ENCODE assay signal across 14 cellular contexts in the genomic region with DNA sequence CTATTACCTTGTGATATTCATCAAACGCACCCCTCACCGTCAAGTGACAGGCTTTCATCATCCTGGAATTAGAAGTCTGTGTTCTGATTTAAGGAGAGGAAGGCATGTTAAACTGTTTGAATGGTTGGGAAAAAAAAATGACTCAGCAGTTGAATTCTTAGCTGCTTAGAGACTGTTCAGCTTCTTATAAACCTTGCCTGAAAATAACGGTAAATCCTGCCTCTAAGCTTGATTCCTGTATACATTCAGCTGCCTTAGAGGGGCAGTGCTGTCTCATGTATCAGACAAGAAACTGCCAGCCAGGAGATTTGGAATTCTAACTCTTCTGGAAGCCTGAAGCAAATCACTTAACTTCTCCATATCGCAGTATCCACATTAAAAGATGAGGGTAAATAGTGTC.
A peak's percentile ranks its signal among the peaks of the same experiment; 100 is the strongest.
DNase-seq lines count a peak whose midpoint lies in the region; ATAC-seq and TF ChIP-seq lines count a peak whose summit lies in the region.
"Had no signal": no experiment of that assay in that cellular context is flagged by ENCODE, and none has a peak within 500 bp of the region (broad histone marks: within the 10 kb centered on the region; RNA-seq: fewer than 3 reads in every experiment).

No MANE protein-coding gene starts in this region.

- H3K4me1 Mint-ChIP-seq in H9 (no peaks in the 10 kb centered on the region), neural progenitor cell (no peaks in the 10 kb centered on the region)
- no peaks in the 10 kb centered on the region for H3K4me1 Mint-ChIP-seq in activated CD4-positive, alpha-beta memory T cell treated with anti-CD3 and anti-CD28 coated beads, Interleukin-2, amount 10 ng/mL, durations not matched to agents 7 days and 5 days
- no peaks in the 10 kb centered on the region for H3K4me1 Mint-ChIP-seq in activated T-cell treated with anti-CD3 and anti-CD28 coated beads, Interleukin-2, amount 50 U/mL, for 4 hours (ENCODE audit: low read depth)

- H3K79me2 ChIP-seq in H9 (ENCODE audit: insufficient read depth, low read length), result no peaks in the 10 kb centered on the region
- H3K79me2 ChIP-seq in neural progenitor cell (ENCODE audit: low read depth), result no peaks in the 10 kb centered on the region
- no peaks in the 10 kb centered on the region for H3K79me2 ChIP-seq in osteoblast (ENCODE audit: insufficient read depth, low read length)

- H3K9me3 ChIP-seq in H9 (ENCODE audit: control insufficient read depth, low read depth, low read length) (no peaks in the 10 kb centered on the region), neural progenitor cell (ENCODE audit: low read depth) (no peaks in the 10 kb centered on the region), osteoblast (ENCODE audit: low read depth, low read length) (no peaks in the 10 kb centered on the region)
- H3K9me3 ChIP-seq: HAP-1 had no signal

- no peak overlapping the region for H2BK120ac ChIP-seq in H9 (ENCODE audit: low read depth, low read length, poor library complexity, severe bottlenecking)

- peak; percentile 37 for ATAC-seq in foreskin keratinocyte
- ATAC-seq in activated T-cell treated with anti-CD3 and anti-CD28 coated beads, Interleukin-2, amount 50 U/mL, for 4 hours, result no peak
- ATAC-seq: activated CD8-positive, alpha-beta T cell treated with anti-CD3 and anti-CD28 coated beads for 36 hours; esophagus mucosa; stimulated activated naive CD8-positive, alpha-beta T cell treated with anti-CD3 and anti-CD28 coated beads, Interleukin-15, Interleukin-2, amounts not matched to agents 100 U/mL and 50 U/mL, for 24 hours had no signal

- H3K18ac ChIP-seq in H9 (ENCODE audit: insufficient read length, low read depth, low read length), result no peak overlapping the region

- H2AFZ ChIP-seq in H9 (ENCODE audit: low read length) (no peak overlapping the region), neural progenitor cell (replicated peaks) (no peak overlapping the region), osteoblast (ENCODE audit: low read length) (no peak overlapping the region)

- H2AK5ac ChIP-seq in H9 (ENCODE audit: insufficient read length, low read length), result no peak overlapping the region

- no peaks in the 10 kb centered on the region for H3K4me1 ChIP-seq in H9 (ENCODE audit: insufficient read depth, low read length)
- H3K4me1 ChIP-seq in foreskin keratinocyte, result no peaks in the 10 kb centered on the region
- H3K4me1 ChIP-seq in neural progenitor cell, result no peaks in the 10 kb centered on the region
- no peaks in the 10 kb centered on the region for H3K4me1 ChIP-seq in osteoblast (ENCODE audit: insufficient read depth, low read length)
- H3K4me1 ChIP-seq: HAP-1 had no signal

- no peak overlapping the region for H3K23ac ChIP-seq in H9 (ENCODE audit: insufficient read length, low read depth, low read length)

- H4K20me1 ChIP-seq in H9 (ENCODE audit: control insufficient read depth, insufficient read depth, insufficient read length) (no peaks in the 10 kb centered on the region), neural progenitor cell (ENCODE audit: low read depth) (no peaks in the 10 kb centered on the region), osteoblast (ENCODE audit: insufficient read depth, low read length) (no peaks in the 10 kb centered on the region)

- no peak overlapping the region for H2BK12ac ChIP-seq in H9 (ENCODE audit: insufficient read length, low read depth, low read length)

- no peak overlapping the region for H2BK20ac ChIP-seq in H9 (ENCODE audit: low read depth, low read length, poor library complexity, severe bottlenecking)

- H2BK5ac ChIP-seq in H9 (ENCODE audit: insufficient read length, low read length), result no peak overlapping the region

- H3K14ac ChIP-seq in H9 (ENCODE audit: insufficient read depth, low read length), result no peak overlapping the region

- H4K8ac ChIP-seq in H9 (replicated peaks; ENCODE audit: insufficient read length, low read depth, low read length), result no peak overlapping the region

- no peak overlapping the region for H3K27ac ChIP-seq in H9 (ENCODE audit: insufficient read length, low read depth, low read length)
- H3K27ac ChIP-seq in RWPE1, result no peak overlapping the region
- no peak overlapping the region for H3K27ac ChIP-seq in foreskin keratinocyte
- H3K27ac ChIP-seq in neural progenitor cell, result no peak overlapping the region
- H3K27ac ChIP-seq in osteoblast (ENCODE audit: low read depth, low read length), result no peak overlapping the region
- H3K27ac ChIP-seq: SK-N-MC had no signal

- POLR2A ChIA-PET in RWPE1 (lab: Yijun Ruan, JAX; ENCODE audit: low non-redundant PET), result no interaction called here
- POLR2A ChIA-PET in activated CD4-positive, alpha-beta memory T cell treated with anti-CD3 and anti-CD28 coated beads, Interleukin-2, amount 10 ng/mL, durations not matched to agents 7 days and 5 days (lab: Charles Lee), result no interaction called here

- no peak overlapping the region for H3K4ac ChIP-seq in H9 (ENCODE audit: low read depth, low read length)

- DNase-seq in H9, result no peak
- no peak for DNase-seq in RWPE1 (ENCODE audit: low spot score)
- peak in 1 of 2 donors; percentile 52 for DNase-seq in foreskin keratinocyte
- DNase-seq in neural progenitor cell (ENCODE audit: low spot score), result peak; percentile 47
- no peak for DNase-seq in activated CD4-positive, alpha-beta memory T cell treated with anti-CD3 and anti-CD28 coated beads, Interleukin-2, amount 10 ng/mL, durations not matched to agents 7 days and 5 days
- DNase-seq in stimulated activated CD4-positive, alpha-beta T cell treated with anti-CD3 and anti-CD28 coated beads, Interleukin-4, amount 100 ng/mL, for 4 hours, result no peak
- no peak for DNase-seq in osteoblast (ENCODE audit: insufficient read length, low spot score, missing footprints)
- DNase-seq in activated T-cell treated with anti-CD3 and anti-CD28 coated beads, Interleukin-2, amount 50 U/mL, for 4 hours, result no peak
- DNase-seq: activated CD8-positive, alpha-beta T cell treated with anti-CD3 and anti-CD28 coated beads for 36 hours; NCI-H1092 treated with DMSO at 0.1 percent for 48 hours; stimulated activated naive CD8-positive, alpha-beta T cell treated with anti-CD3 and anti-CD28 coated beads, Interleukin-15, Interleukin-2, amounts not matched to agents 100 U/mL and 50 U/mL, for 24 hours had no signal

- no peaks in the 10 kb centered on the region for H3K36me3 Mint-ChIP-seq in H9 (ENCODE audit: insufficient read depth in 1 of 3, low read depth in 3 of 3)
- no peaks in the 10 kb centered on the region for H3K36me3 Mint-ChIP-seq in neural progenitor cell
- H3K36me3 Mint-ChIP-seq in activated CD4-positive, alpha-beta memory T cell treated with anti-CD3 and anti-CD28 coated beads, Interleukin-2, amount 10 ng/mL, durations not matched to agents 7 days and 5 days (ENCODE audit: low read depth), result no peaks in the 10 kb centered on the region
- H3K36me3 Mint-ChIP-seq in activated T-cell treated with anti-CD3 and anti-CD28 coated beads, Interleukin-2, amount 50 U/mL, for 4 hours (ENCODE audit: insufficient read depth), result no peaks in the 10 kb centered on the region

- H3K4me3 Mint-ChIP-seq in H9 (no peak overlapping the region), neural progenitor cell (no peak overlapping the region)
- no peak overlapping the region for H3K4me3 Mint-ChIP-seq in activated CD4-positive, alpha-beta memory T cell treated with anti-CD3 and anti-CD28 coated beads, Interleukin-2, amount 10 ng/mL, durations not matched to agents 7 days and 5 days
- no peak overlapping the region for H3K4me3 Mint-ChIP-seq in activated T-cell treated with anti-CD3 and anti-CD28 coated beads, Interleukin-2, amount 50 U/mL, for 4 hours
- H3K4me3 Mint-ChIP-seq: activated CD8-positive, alpha-beta T cell treated with anti-CD3 and anti-CD28 coated beads for 36 hours had no signal

- H3K27me3 ChIP-seq in H9 (ENCODE audit: insufficient read depth, low read length), result no peaks in the 10 kb centered on the region
- no peaks in the 10 kb centered on the region for H3K27me3 ChIP-seq in foreskin keratinocyte
- H3K27me3 ChIP-seq in neural progenitor cell, result no peaks in the 10 kb centered on the region
- H3K27me3 ChIP-seq in osteoblast (ENCODE audit: insufficient read depth, low read length), result no peaks in the 10 kb centered on the region

- H3K27me3 Mint-ChIP-seq in H9 (ENCODE audit: low read depth) (no peaks in the 10 kb centered on the region), neural progenitor cell (ENCODE audit: insufficient read depth, low read depth) (no peaks in the 10 kb centered on the region)
- H3K27me3 Mint-ChIP-seq in activated CD4-positive, alpha-beta memory T cell treated with anti-CD3 and anti-CD28 coated beads, Interleukin-2, amount 10 ng/mL, durations not matched to agents 7 days and 5 days, result no peaks in the 10 kb centered on the region
- no peaks in the 10 kb centered on the region for H3K27me3 Mint-ChIP-seq in activated T-cell treated with anti-CD3 and anti-CD28 coated beads, Interleukin-2, amount 50 U/mL, for 4 hours (ENCODE audit: low read depth)
- H3K27me3 Mint-ChIP-seq: activated CD8-positive, alpha-beta T cell treated with anti-CD3 and anti-CD28 coated beads for 36 hours had no signal

- no CpG with 5 or more reads among the region's 4 CpGs for WGBS in H9 (ENCODE audit: extremely low coverage, insufficient read length, low lambda C conversion rate)

- H3K36me3 ChIP-seq in neural progenitor cell (no peaks in the 10 kb centered on the region), osteoblast (ENCODE audit: insufficient read depth, low read length) (no peaks in the 10 kb centered on the region)
- H3K36me3 ChIP-seq: HAP-1 had no signal

- H3K9me3 Mint-ChIP-seq in H9, result no peaks in the 10 kb centered on the region
- no peaks in the 10 kb centered on the region for H3K9me3 Mint-ChIP-seq in neural progenitor cell
- no peaks in the 10 kb centered on the region for H3K9me3 Mint-ChIP-seq in activated CD4-positive, alpha-beta memory T cell treated with anti-CD3 and anti-CD28 coated beads, Interleukin-2, amount 10 ng/mL, durations not matched to agents 7 days and 5 days
- H3K9me3 Mint-ChIP-seq in activated T-cell treated with anti-CD3 and anti-CD28 coated beads, Interleukin-2, amount 50 U/mL, for 4 hours, result peaks cover 14% of the 10 kb centered on the region
- H3K9me3 Mint-ChIP-seq: activated CD8-positive, alpha-beta T cell treated with anti-CD3 and anti-CD28 coated beads for 36 hours had no signal

- no peak overlapping the region for H2BK15ac ChIP-seq in H9 (ENCODE audit: low read depth, low read length)

- H3K4me3 ChIP-seq in neural progenitor cell (no peak overlapping the region), osteoblast (ENCODE audit: insufficient read depth, low read length) (no peak overlapping the region)
- H3K4me3 ChIP-seq: HAP-1, SK-N-MC had no signal

- H3K4me2 ChIP-seq in H9 (ENCODE audit: insufficient read depth, insufficient read length, low read length), result no peak overlapping the region
- H3K4me2 ChIP-seq in neural progenitor cell, result no peak overlapping the region
- no peak overlapping the region for H3K4me2 ChIP-seq in osteoblast (ENCODE audit: insufficient read depth, low read length)

- H3F3A ChIP-seq in neural progenitor cell (ENCODE audit: low read depth), result no peaks in the 10 kb centered on the region

- CTCF ChIA-PET in RWPE1 (lab: Yijun Ruan, JAX), result interaction anchor here (0.7 kb wide), 1 partner anchor 75 kb away, joined by 3 read pairs; no protein-coding TSS in a partner anchor
- CTCF ChIA-PET in activated CD4-positive, alpha-beta memory T cell treated with anti-CD3 and anti-CD28 coated beads, Interleukin-2, amount 10 ng/mL, durations not matched to agents 7 days and 5 days (lab: Charles Lee), result no interaction called here

- no peaks in the 10 kb centered on the region for H3K23me2 ChIP-seq in H9 (ENCODE audit: insufficient read length, low read depth, low read length, poor library complexity, severe bottlenecking)

- no peak overlapping the region for H3K56ac ChIP-seq in H9 (ENCODE audit: insufficient read length, low read depth, low read length)

- H3T11ph ChIP-seq in H9 (ENCODE audit: low read length), result no peak overlapping the region

- H4K5ac ChIP-seq in H9 (ENCODE audit: insufficient read length, low read depth, low read length), result no peak overlapping the region

- H3K9ac ChIP-seq in H9 (ENCODE audit: extremely low read depth, insufficient read length, low read length) (no peak overlapping the region), neural progenitor cell (no peak overlapping the region)

- H4K91ac ChIP-seq in H9 (ENCODE audit: insufficient read length, low read depth, low read length), result no peak overlapping the region

- H3K79me1 ChIP-seq in H9 (ENCODE audit: insufficient read depth, low read depth, low read length, poor library complexity, severe bottlenecking), result no peaks in the 10 kb centered on the region

- TF ChIP-seq CTCF in H9 (conservative IDR thresholded peaks at IDR 0.05), result peak; percentile 50; the same call in 2 of the 3 replicates
- 0 out of 2 replicates have a peak, but pooled peaks have one; percentile 6 for TF ChIP-seq CTCF in RWPE1 (conservative IDR thresholded peaks at IDR 0.05; ENCODE audit: low read depth)
- peak; percentile 47 for TF ChIP-seq CTCF in foreskin keratinocyte (conservative IDR thresholded peaks at IDR 0.05)
- TF ChIP-seq CTCF in neural progenitor cell (IDR thresholded peaks at IDR 0.05), result peak; percentile 51
- no peak for TF ChIP-seq CTCF in osteoblast (IDR thresholded peaks at IDR 0.05; ENCODE audit: extremely low read depth, low read depth, low read length)

- H3K27ac Mint-ChIP-seq in H9 (no peak overlapping the region), neural progenitor cell (no peak overlapping the region)
- H3K27ac Mint-ChIP-seq in activated CD4-positive, alpha-beta memory T cell treated with anti-CD3 and anti-CD28 coated beads, Interleukin-2, amount 10 ng/mL, durations not matched to agents 7 days and 5 days, result no peak overlapping the region
- H3K27ac Mint-ChIP-seq: activated CD8-positive, alpha-beta T cell treated with anti-CD3 and anti-CD28 coated beads for 36 hours had no signal
